ENCODE assay signal across 8 cellular contexts in the genomic region with DNA sequence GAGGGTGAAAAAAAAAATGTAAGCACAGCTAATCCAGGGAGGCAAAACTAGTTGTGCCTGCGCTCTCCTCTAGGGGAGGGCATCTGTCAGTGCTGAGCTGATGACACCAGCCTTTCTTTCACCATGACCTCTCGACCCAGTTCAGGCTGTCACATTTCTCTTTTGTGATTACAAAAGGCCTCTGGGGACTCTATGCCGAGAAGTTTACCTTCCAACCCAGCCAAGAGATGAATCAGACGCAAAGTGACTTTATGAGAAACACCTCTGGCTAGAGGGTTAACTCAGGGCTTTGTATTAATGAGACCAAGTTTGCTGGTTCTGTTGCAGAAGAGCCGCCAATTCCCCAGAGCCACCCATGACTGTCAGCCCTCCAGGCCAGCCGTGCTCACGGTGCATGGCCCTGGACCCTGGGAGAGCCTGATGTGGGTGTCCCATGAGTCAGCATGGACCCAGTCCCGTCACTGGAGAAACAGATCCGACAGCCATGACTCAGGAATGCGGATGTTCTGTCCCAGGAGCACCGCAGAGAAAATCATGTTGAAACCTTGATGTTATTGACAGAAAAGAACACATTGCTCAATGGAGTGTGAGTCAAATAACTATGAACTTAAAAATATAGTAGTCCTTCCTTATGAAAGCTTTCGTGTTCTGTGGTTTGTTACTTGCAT.
DNase-seq lines count a peak whose midpoint lies in the region; ATAC-seq and TF ChIP-seq lines count a peak whose summit lies in the region.

No MANE protein-coding gene starts in this region.

- TF ChIP-seq POLR2A in vagina (IDR thresholded peaks at IDR 0.05) = no peak

- H3K27ac Mint-ChIP-seq in WTC11 (no peak overlapping the region), immature natural killer cell (no peak overlapping the region)

- DNase-seq in ELF-1 (ENCODE audit: low read depth, low spot score) = peak; percentile 75
- no peak for DNase-seq in WTC11 (ENCODE audit: low spot score)
- peak; percentile 98 for DNase-seq in islet precursor cell
- peak in 1 of 2 donors; percentile 96 for DNase-seq in vagina (ENCODE audit: extremely low spot score in 2 of 2)
- DNase-seq in immature natural killer cell = no peak
- DNase-seq in pons (ENCODE audit: low spot score) = no peak

- no peaks in the 10 kb centered on the region for H3K36me3 ChIP-seq in vagina

- CTCF ChIA-PET in WTC11 (lab: Charles Lee) = interaction anchor here (0.5 to 1.5 kb wide), 8 partner anchors 8 to 502 kb away, joined by 3 to 6 read pairs (median 3); no protein-coding TSS in a partner anchor

- peak; percentile 86 for ATAC-seq in HG03060 (IDR thresholded peaks at IDR 0.05; ENCODE audit: low read depth, unreplicated experiment)
- ATAC-seq in WTC11 = peak; percentile 85
- ATAC-seq in GM18907 (IDR thresholded peaks at IDR 0.05; ENCODE audit: unreplicated experiment) = no peak

- H3K9me3 Mint-ChIP-seq in WTC11 = no peaks in the 10 kb centered on the region
- H3K9me3 Mint-ChIP-seq in immature natural killer cell = no peaks in the 10 kb centered on the region

- H3K27me3 Mint-ChIP-seq in WTC11 (ENCODE audit: low read depth) (no peaks in the 10 kb centered on the region), immature natural killer cell (ENCODE audit: low read depth in 3 of 3) (peaks cover 0 to 12% (median 5%) of the 10 kb centered on the region in 3 donors)

- H3K27ac ChIP-seq in vagina = peak overlapping the region; percentile 25

- no peak overlapping the region for H3K4me3 ChIP-seq in vagina

- no peaks in the 10 kb centered on the region for H3K36me3 Mint-ChIP-seq in WTC11
- no peaks in the 10 kb centered on the region for H3K36me3 Mint-ChIP-seq in immature natural killer cell

- H3K4me1 Mint-ChIP-seq in WTC11 (peaks cover 21% of the 10 kb centered on the region), immature natural killer cell (peaks cover 0 to 8% of the 10 kb centered on the region in 2 donors)

- peaks cover 24% of the 10 kb centered on the region for H3K4me1 ChIP-seq in vagina

- POLR2A ChIA-PET in WTC11 (lab: Charles Lee) = no interaction called here

- TF ChIP-seq CTCF in WTC11 (IDR thresholded peaks at IDR 0.05) (no peak), vagina (IDR thresholded peaks at IDR 0.05) (peak in 1 of 3 experiments; percentile 25)

- H3K4me3 Mint-ChIP-seq in WTC11 (no peak overlapping the region), immature natural killer cell (no peak overlapping the region)

- intact Hi-C loops in vagina (cut with DNase I) = no loop called here

- no peaks in the 10 kb centered on the region for H3K9me3 ChIP-seq in vagina

- H3K27me3 ChIP-seq in vagina = no peaks in the 10 kb centered on the region

TF ChIP-seq in WTC11, 78 proteins besides CTCF, POLR2A, EP300 and RAD21:
- TF ChIP-seq FOXJ3 (CRISPR knock-in tag; IDR thresholded peaks at IDR 0.05; ENCODE audit: borderline replicate concordance) (no peak), RORB (CRISPR knock-in tag; IDR thresholded peaks at IDR 0.05) (no peak), GABPB1 (CRISPR knock-in tag; IDR thresholded peaks at IDR 0.05) (peak; percentile 74)
- TF ChIP-seq, protein P1, sequence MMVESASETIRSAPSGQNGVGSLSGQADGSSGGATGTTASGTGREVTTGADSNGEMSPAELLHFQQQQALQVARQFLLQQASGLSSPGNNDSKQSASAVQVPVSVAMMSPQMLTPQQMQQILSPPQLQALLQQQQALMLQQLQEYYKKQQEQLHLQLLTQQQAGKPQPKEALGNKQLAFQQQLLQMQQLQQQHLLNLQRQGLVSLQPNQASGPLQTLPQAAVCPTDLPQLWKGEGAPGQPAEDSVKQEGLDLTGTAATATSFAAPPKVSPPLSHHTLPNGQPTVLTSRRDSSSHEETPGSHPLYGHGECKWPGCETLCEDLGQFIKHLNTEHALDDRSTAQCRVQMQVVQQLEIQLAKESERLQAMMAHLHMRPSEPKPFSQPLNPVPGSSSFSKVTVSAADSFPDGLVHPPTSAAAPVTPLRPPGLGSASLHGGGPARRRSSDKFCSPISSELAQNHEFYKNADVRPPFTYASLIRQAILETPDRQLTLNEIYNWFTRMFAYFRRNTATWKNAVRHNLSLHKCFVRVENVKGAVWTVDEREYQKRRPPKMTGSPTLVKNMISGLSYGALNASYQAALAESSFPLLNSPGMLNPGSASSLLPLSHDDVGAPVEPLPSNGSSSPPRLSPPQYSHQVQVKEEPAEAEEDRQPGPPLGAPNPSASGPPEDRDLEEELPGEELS (CRISPR knock-in tag; IDR thresholded peaks at IDR 0.05) = no peak
TF ChIP-seq in WTC11: peak in this region for 1.

Comparison
In these comparisons a context has a peak if more than half of its experiments do, and no peak if none do; other contexts are left out.
1. DNase-seq: peak in ELF-1 (single experiment) and islet precursor cell (single experiment); none in WTC11 (single experiment), immature natural killer cell (0 of 3) and pons (single experiment).